8 cellular contexts compared by ENCODE assay signal in the genomic region with DNA sequence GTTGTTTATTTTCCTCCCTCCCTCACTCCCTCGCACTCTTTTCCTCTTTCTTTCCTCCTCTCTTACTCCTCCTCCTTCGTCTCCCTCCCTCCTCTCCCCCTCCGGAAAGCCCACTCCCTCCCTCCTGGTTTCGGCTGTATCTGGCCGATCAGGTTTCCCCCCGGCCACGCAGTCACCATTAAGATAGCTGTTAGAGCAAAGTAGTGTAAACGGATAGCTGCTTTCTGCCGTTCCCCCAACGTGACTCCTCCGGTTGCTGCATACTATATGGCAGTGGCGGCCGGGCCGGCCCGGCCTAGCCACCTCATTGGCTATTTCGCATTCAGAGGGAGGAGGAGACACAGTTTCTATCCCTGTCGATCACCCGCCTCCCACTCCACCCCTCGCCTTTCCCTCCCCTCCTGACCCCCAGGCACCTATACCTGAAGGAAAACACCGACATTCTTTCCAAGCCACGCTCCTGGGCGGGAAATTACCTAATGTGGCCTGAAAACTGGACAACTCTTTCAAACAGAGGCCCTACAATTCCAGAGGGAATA. TPM values are rescaled to one million over a fixed set of nuclear protein-coding genes. Genes with fewer than 3 reads are reported as not detected.
DNase-seq lines count a peak whose midpoint lies in the region; ATAC-seq and TF ChIP-seq lines count a peak whose summit lies in the region.

TSS of gene SIX4 (minus strand) at position 272 of the 539 bp plus-strand sequence. CDS start 277 bp downstream, outside the sequence.

- ATAC-seq in GM21360 (IDR thresholded peaks at IDR 0.05; ENCODE audit: unreplicated experiment): no peak

- TF ChIP-seq RAD21 in SK-N-SH (IDR thresholded peaks at IDR 0.05; ENCODE audit: low read length): no peak

- H3T11ph ChIP-seq in H9 (ENCODE audit: low read length): no peak within 1 kb of the TSS

- H3K14ac ChIP-seq in H9 (ENCODE audit: insufficient read depth, low read length): peak within 1 kb of the TSS; percentile 65

- H3K36me3 Mint-ChIP-seq in H9 (ENCODE audit: insufficient read depth in 1 of 3, low read depth in 3 of 3): peaks cover 15 to 21% (median 16%) of the 10 kb centered on the region in 3 experiments

- H3K27me3 ChIP-seq in DOHH2 (ENCODE audit: control insufficient read depth, low read length) (peaks cover 17% of the 10 kb centered on the region), H9 (ENCODE audit: insufficient read depth, low read length) (no peaks in the 10 kb centered on the region), SK-N-SH (ENCODE audit: insufficient read depth) (no peaks in the 10 kb centered on the region), smooth muscle cell (ENCODE audit: low read depth) (peaks cover 10% of the 10 kb centered on the region)

- H3K79me2 ChIP-seq in DOHH2 (ENCODE audit: control insufficient read depth, low read length): no peaks in the 10 kb centered on the region
- H3K79me2 ChIP-seq in H9 (ENCODE audit: insufficient read depth, low read length): peaks cover 7% of the 10 kb centered on the region; the same call in 1 of the 2 replicates
- H3K79me2 ChIP-seq in SK-N-SH (ENCODE audit: insufficient read depth): peaks cover 48% of the 10 kb centered on the region
- H3K79me2 ChIP-seq in smooth muscle cell (ENCODE audit: low read depth): no peaks in the 10 kb centered on the region

- no peak within 1 kb of the TSS for H4K8ac ChIP-seq in H9 (replicated peaks; ENCODE audit: insufficient read length, low read depth, low read length)

- CTCF ChIA-PET in SK-N-SH (lab: Yijun Ruan, JAX): interaction anchor here (1.0 kb wide), 1 partner anchor 99 kb away, joined by 3 read pairs; no protein-coding TSS in a partner anchor

- peaks cover 6% of the 10 kb centered on the region for H3K79me1 ChIP-seq in H9 (ENCODE audit: insufficient read depth, low read depth, low read length, poor library complexity, severe bottlenecking)

- no peaks in the 10 kb centered on the region; a peak in 1 of 5 replicates for H3K9me3 Mint-ChIP-seq in H9

- H3K9me2 ChIP-seq in DOHH2 (replicated peaks; ENCODE audit: control insufficient read depth, low read length) (no peaks in the 10 kb centered on the region), SK-N-SH (no peaks in the 10 kb centered on the region)

- no peak within 1 kb of the TSS for H3K23ac ChIP-seq in H9 (ENCODE audit: insufficient read length, low read depth, low read length)

- H3K4me1 ChIP-seq in DOHH2 (ENCODE audit: control insufficient read depth, low read length) (peaks cover 13% of the 10 kb centered on the region), H9 (ENCODE audit: insufficient read depth, low read length) (peaks cover 3% of the 10 kb centered on the region; the same call in 1 of the 2 replicates), SK-N-SH (ENCODE audit: control insufficient read depth in 1 of 2, insufficient read depth in 2 of 2, low read depth in 1 of 2, low read length in 1 of 2) (peaks cover 8 to 15% of the 10 kb centered on the region in 2 experiments; a peak in 3 of 4 replicates), smooth muscle cell (ENCODE audit: low read depth) (peaks cover 17% of the 10 kb centered on the region)

- H3K4me3 ChIP-seq in DOHH2 (ENCODE audit: low read length): peak within 1 kb of the TSS; percentile 93
- H3K4me3 ChIP-seq in NB4 (ENCODE audit: low read depth, low read length): peak within 1 kb of the TSS; percentile 53
- H3K4me3 ChIP-seq in SK-N-SH (ENCODE audit: low read depth in 2 of 2, low read length in 1 of 2): peak within 1 kb of the TSS; percentile 82 to 95
- peak within 1 kb of the TSS; percentile 87 for H3K4me3 ChIP-seq in smooth muscle cell

- peaks cover 22 to 24% of the 10 kb centered on the region in 2 experiments for H3K4me1 Mint-ChIP-seq in H9

- H3K4ac ChIP-seq in H9 (ENCODE audit: low read depth, low read length): no peak within 1 kb of the TSS; the same call in 1 of the 2 replicates

- no peak within 1 kb of the TSS for H2BK120ac ChIP-seq in H9 (ENCODE audit: low read depth, low read length, poor library complexity, severe bottlenecking)

- no peak within 1 kb of the TSS for H2BK12ac ChIP-seq in H9 (ENCODE audit: insufficient read length, low read depth, low read length)

- H4K91ac ChIP-seq in H9 (ENCODE audit: insufficient read length, low read depth, low read length): no peak within 1 kb of the TSS

- H3K4me2 ChIP-seq in DOHH2 (ENCODE audit: low read length) (peak within 1 kb of the TSS; percentile 97), H9 (ENCODE audit: insufficient read depth, insufficient read length, low read length) (peak within 1 kb of the TSS; percentile 75), SK-N-SH (peak within 1 kb of the TSS; percentile 96), smooth muscle cell (peak within 1 kb of the TSS; percentile 99)

- peaks cover 20% of the 10 kb centered on the region for H3K23me2 ChIP-seq in H9 (ENCODE audit: insufficient read length, low read depth, low read length, poor library complexity, severe bottlenecking)

- DNase-seq in H9: peak; percentile 94
- peak; percentile 68 for DNase-seq in NB4 (ENCODE audit: low read depth)
- DNase-seq in SK-N-SH: peak; percentile 76
- peak; percentile 92 for DNase-seq in cerebellar cortex (ENCODE audit: low spot score)
- DNase-seq in iris pigment epithelial cell (ENCODE audit: low read depth): peak; percentile 92
- peak; percentile 15 for DNase-seq in smooth muscle cell (lab: John Stamatoyannopoulos, UW; ENCODE audit: unreplicated experiment)

- H2AFZ ChIP-seq in H9 (ENCODE audit: low read length): peak within 1 kb of the TSS; percentile 75
- peak within 1 kb of the TSS; percentile 79; the same call in 1 of the 2 replicates for H2AFZ ChIP-seq in SK-N-SH (ENCODE audit: low read depth)
- peak within 1 kb of the TSS; percentile 92 for H2AFZ ChIP-seq in smooth muscle cell (ENCODE audit: low read depth)

- H2BK20ac ChIP-seq in H9 (ENCODE audit: low read depth, low read length, poor library complexity, severe bottlenecking): no peak within 1 kb of the TSS

- 0 out of 2 replicates have a peak within 1 kb of the TSS, but pooled peaks have one; percentile 24 for H2BK15ac ChIP-seq in H9 (ENCODE audit: low read depth, low read length)

- no CpG with 5 or more reads among the region's 22 CpGs for WGBS in H9 (ENCODE audit: extremely low coverage, insufficient read length, low lambda C conversion rate)
- WGBS in SK-N-SH (ENCODE audit: low lambda C conversion rate): 2% methylated on average over 22 of the region's 22 CpGs
- WGBS in smooth muscle cell (ENCODE audit: low lambda C conversion rate): 2% methylated on average over 21 of the region's 22 CpGs

- H3K27ac ChIP-seq in DOHH2 (ENCODE audit: low read depth, low read length): no peak within 1 kb of the TSS
- H3K27ac ChIP-seq in H9 (ENCODE audit: insufficient read length, low read depth, low read length): peak within 1 kb of the TSS; percentile 92
- H3K27ac ChIP-seq in SK-N-SH (ENCODE audit: low read depth in 2 of 2, low read length in 1 of 2): peak within 1 kb of the TSS; percentile 43 to 89
- peak within 1 kb of the TSS; percentile 52 for H3K27ac ChIP-seq in smooth muscle cell (ENCODE audit: low read depth)

- H3K9me3 ChIP-seq in DOHH2 (ENCODE audit: control insufficient read depth, insufficient read depth, low read length): no peaks in the 10 kb centered on the region
- no peaks in the 10 kb centered on the region for H3K9me3 ChIP-seq in H9 (ENCODE audit: control insufficient read depth, low read depth, low read length)
- H3K9me3 ChIP-seq in SK-N-SH: no peaks in the 10 kb centered on the region
- no peaks in the 10 kb centered on the region for H3K9me3 ChIP-seq in smooth muscle cell (replicated peaks; ENCODE audit: low read depth)

- no peak for TF ChIP-seq EP300 in SK-N-SH (IDR thresholded peaks at IDR 0.05; ENCODE audit: borderline replicate concordance in 1 of 2, low read depth in 1 of 2, low read length in 1 of 2)

- H3K9ac ChIP-seq in H9 (ENCODE audit: extremely low read depth, insufficient read length, low read length) (peak within 1 kb of the TSS; percentile 94), SK-N-SH (peak within 1 kb of the TSS; percentile 89), smooth muscle cell (ENCODE audit: low read depth) (peak within 1 kb of the TSS; percentile 63)

- H3F3A ChIP-seq in DOHH2 (ENCODE audit: control insufficient read depth, insufficient read depth): 0 out of 2 replicates have a peak, but pooled peaks cover 6% of the 10 kb centered on the region
- H3F3A ChIP-seq in SK-N-SH (replicated peaks; ENCODE audit: insufficient read depth): peaks cover 20% of the 10 kb centered on the region
- H3F3A ChIP-seq in smooth muscle cell (ENCODE audit: low read depth): peaks cover 5% of the 10 kb centered on the region

- no peak within 1 kb of the TSS for H2AK5ac ChIP-seq in H9 (ENCODE audit: insufficient read length, low read length)

- peak; percentile 81 for TF ChIP-seq POLR2A in NB4 (IDR thresholded peaks at IDR 0.05; ENCODE audit: extremely low read depth, insufficient read length)

- H3K27ac Mint-ChIP-seq in H9: peak within 1 kb of the TSS; percentile 93 to 98 (median 97)

- TF ChIP-seq CTCF in DOHH2 (IDR thresholded peaks at IDR 0.05; ENCODE audit: low read depth, low read length, poor library complexity, severe bottlenecking): no peak
- TF ChIP-seq CTCF in H9 (conservative IDR thresholded peaks at IDR 0.05): no peak
- TF ChIP-seq CTCF in NB4 (IDR thresholded peaks at IDR 0.05; ENCODE audit: low read depth, low read length): no peak
- TF ChIP-seq CTCF in SK-N-SH (IDR thresholded peaks at IDR 0.05): no peak
- TF ChIP-seq CTCF in smooth muscle cell (IDR thresholded peaks at IDR 0.05; ENCODE audit: borderline replicate concordance, insufficient read depth, poor library complexity, severe bottlenecking): no peak

- H3K56ac ChIP-seq in H9 (ENCODE audit: insufficient read length, low read depth, low read length): no peak within 1 kb of the TSS

- no peaks in the 10 kb centered on the region for H4K20me1 ChIP-seq in DOHH2 (ENCODE audit: control insufficient read depth, insufficient read depth, low read depth, low read length)
- no peaks in the 10 kb centered on the region for H4K20me1 ChIP-seq in H9 (ENCODE audit: control insufficient read depth, insufficient read depth, insufficient read length)
- H4K20me1 ChIP-seq in SK-N-SH (ENCODE audit: insufficient read depth): peaks cover 18% of the 10 kb centered on the region; the same call in 1 of the 2 replicates
- H4K20me1 ChIP-seq in smooth muscle cell (ENCODE audit: low read depth): peaks cover 29% of the 10 kb centered on the region

- H3K18ac ChIP-seq in H9 (ENCODE audit: insufficient read length, low read depth, low read length): peak within 1 kb of the TSS; percentile 86

- H4K5ac ChIP-seq in H9 (ENCODE audit: insufficient read length, low read depth, low read length): no peak within 1 kb of the TSS

- H3K36me3 ChIP-seq in DOHH2 (ENCODE audit: control insufficient read depth, low read length) (no peaks in the 10 kb centered on the region), SK-N-SH (replicated peaks in 1 of 2; ENCODE audit: control insufficient read depth in 1 of 2, insufficient read depth in 2 of 2, low read length in 1 of 2) (peaks cover 9 to 10% of the 10 kb centered on the region in 2 experiments), smooth muscle cell (ENCODE audit: low read depth) (no peaks in the 10 kb centered on the region)

- peak within 1 kb of the TSS; percentile 58 for H2BK5ac ChIP-seq in H9 (ENCODE audit: insufficient read length, low read length)

- POLR2A ChIA-PET in SK-N-SH (lab: Yijun Ruan, JAX): no interaction called here

- peaks cover 1% of the 10 kb centered on the region for H3K27me3 Mint-ChIP-seq in H9 (ENCODE audit: low read depth)

- H3K4me3 Mint-ChIP-seq in H9: peak within 1 kb of the TSS; percentile 96

RNA-seq across cellular contexts. Expression of gene SIX4, which starts in this region (rescaled TPM):
- total RNA-seq in H9 (2021) (26.5 and 28.9 TPM in 2 replicates), smooth muscle cell (12.3 and 13.3 TPM in 2 replicates)
- polyA plus RNA-seq in SK-N-SH (2012; rRNA removed) (3.3 and 4.3 TPM in 2 replicates), smooth muscle cell (1.3 and 2.1 TPM in 2 replicates)
- polyA plus RNA-seq in SK-N-SH (2012; cell fraction: cytosol; rRNA removed): 4.1 TPM in 2 replicates
- polyA plus RNA-seq in SK-N-SH (2012; cell fraction: nucleus; rRNA removed): 4.2 and 5.9 TPM in 2 replicates

Comparison
In these comparisons a context has a peak if more than half of its experiments do, and no peak if none do; other contexts are left out.
1. DNase-seq: peak in every context shown above with its lines; median percentile 94 in H9; 92 in cerebellar cortex; 92 in iris pigment epithelial cell; 76 in SK-N-SH; 68 in NB4; 15 in smooth muscle cell.